ENCODE assay signal across 1 cellular context in the genomic region with DNA sequence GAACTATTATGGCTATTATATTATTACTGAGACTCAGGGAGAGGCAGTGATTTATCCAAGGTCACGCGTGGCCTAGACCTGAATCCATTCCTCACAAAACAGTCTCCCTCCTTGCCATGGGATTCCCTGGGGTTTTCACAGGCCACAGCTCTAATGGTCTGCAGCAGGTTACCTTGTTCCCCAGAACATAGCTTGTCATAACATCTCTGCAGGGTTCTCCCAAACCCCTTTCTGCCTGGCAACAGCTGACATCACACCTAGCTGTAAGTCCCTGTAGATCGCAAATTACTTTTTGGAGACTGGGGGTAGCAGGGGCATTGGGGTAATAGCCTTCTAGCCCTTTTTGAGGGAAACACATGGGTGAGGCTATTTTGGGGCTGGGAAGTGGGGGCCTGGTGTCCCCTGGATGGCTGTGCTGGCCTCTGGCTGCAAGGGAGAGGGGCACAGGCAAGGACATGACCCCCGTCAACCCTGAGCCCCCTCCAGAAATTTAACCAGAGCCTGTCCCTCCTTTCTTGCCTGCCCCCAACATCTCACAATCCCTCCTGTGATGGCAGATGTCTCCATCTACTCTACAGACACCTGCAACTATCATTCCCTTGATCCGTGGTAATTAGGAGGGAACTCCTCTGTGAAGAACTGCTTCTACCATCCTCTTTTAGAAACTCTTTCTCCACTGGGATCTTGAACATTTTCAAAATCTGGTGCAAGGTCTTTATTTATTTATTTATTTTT.
A peak's percentile ranks its signal among the peaks of the same experiment; 100 is the strongest.
TF ChIP-seq lines count a peak whose summit lies in the region.

No MANE protein-coding gene starts in this region.

TF ChIP-seq in HepG2, 621 proteins besides CTCF, POLR2A, EP300 and RAD21:
- no peak for TF ChIP-seq ZKSCAN8 (CRISPR knock-in tag; IDR thresholded peaks at IDR 0.05; ENCODE audit: borderline replicate concordance)
- TF ChIP-seq CREM (IDR thresholded peaks at IDR 0.05), result peak; percentile 45; the same call in 1 of the 2 replicates
- TF ChIP-seq CREM (CRISPR knock-in tag; IDR thresholded peaks at IDR 0.05), result no peak
- TF ChIP-seq CBX5 (CRISPR knock-in tag; IDR thresholded peaks at IDR 0.05; ENCODE audit: borderline replicate concordance), result no peak
- peak; percentile 99 for TF ChIP-seq RFXAP (CRISPR knock-in tag; IDR thresholded peaks at IDR 0.05; ENCODE audit: borderline replicate concordance)
- TF ChIP-seq ARID2 (CRISPR knock-in tag; IDR thresholded peaks at IDR 0.05; ENCODE audit: borderline replicate concordance), result no peak
- TF ChIP-seq ZNF605 (CRISPR knock-in tag; IDR thresholded peaks at IDR 0.05), result 0 out of 2 replicates have a peak, but pooled peaks have one; percentile 30
- TF ChIP-seq, protein P1, sequence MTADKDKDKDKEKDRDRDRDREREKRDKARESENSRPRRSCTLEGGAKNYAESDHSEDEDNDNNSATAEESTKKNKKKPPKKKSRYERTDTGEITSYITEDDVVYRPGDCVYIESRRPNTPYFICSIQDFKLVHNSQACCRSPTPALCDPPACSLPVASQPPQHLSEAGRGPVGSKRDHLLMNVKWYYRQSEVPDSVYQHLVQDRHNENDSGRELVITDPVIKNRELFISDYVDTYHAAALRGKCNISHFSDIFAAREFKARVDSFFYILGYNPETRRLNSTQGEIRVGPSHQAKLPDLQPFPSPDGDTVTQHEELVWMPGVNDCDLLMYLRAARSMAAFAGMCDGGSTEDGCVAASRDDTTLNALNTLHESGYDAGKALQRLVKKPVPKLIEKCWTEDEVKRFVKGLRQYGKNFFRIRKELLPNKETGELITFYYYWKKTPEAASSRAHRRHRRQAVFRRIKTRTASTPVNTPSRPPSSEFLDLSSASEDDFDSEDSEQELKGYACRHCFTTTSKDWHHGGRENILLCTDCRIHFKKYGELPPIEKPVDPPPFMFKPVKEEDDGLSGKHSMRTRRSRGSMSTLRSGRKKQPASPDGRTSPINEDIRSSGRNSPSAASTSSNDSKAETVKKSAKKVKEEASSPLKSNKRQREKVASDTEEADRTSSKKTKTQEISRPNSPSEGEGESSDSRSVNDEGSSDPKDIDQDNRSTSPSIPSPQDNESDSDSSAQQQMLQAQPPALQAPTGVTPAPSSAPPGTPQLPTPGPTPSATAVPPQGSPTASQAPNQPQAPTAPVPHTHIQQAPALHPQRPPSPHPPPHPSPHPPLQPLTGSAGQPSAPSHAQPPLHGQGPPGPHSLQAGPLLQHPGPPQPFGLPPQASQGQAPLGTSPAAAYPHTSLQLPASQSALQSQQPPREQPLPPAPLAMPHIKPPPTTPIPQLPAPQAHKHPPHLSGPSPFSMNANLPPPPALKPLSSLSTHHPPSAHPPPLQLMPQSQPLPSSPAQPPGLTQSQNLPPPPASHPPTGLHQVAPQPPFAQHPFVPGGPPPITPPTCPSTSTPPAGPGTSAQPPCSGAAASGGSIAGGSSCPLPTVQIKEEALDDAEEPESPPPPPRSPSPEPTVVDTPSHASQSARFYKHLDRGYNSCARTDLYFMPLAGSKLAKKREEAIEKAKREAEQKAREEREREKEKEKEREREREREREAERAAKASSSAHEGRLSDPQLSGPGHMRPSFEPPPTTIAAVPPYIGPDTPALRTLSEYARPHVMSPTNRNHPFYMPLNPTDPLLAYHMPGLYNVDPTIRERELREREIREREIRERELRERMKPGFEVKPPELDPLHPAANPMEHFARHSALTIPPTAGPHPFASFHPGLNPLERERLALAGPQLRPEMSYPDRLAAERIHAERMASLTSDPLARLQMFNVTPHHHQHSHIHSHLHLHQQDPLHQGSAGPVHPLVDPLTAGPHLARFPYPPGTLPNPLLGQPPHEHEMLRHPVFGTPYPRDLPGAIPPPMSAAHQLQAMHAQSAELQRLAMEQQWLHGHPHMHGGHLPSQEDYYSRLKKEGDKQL (CRISPR knock-in tag; IDR thresholded peaks at IDR 0.05; ENCODE audit: low read depth), result no peak
- no peak for TF ChIP-seq ZNF292 (CRISPR knock-in tag; IDR thresholded peaks at IDR 0.05; ENCODE audit: borderline replicate concordance, low read depth)
- no peak for TF ChIP-seq MXI1 (IDR thresholded peaks at IDR 0.05; ENCODE audit: borderline replicate concordance, low read depth, low read length)
- TF ChIP-seq RFX5 (IDR thresholded peaks at IDR 0.05; ENCODE audit: low read depth, low read length), result peak; percentile 99
- peak; percentile 99 for TF ChIP-seq RFXANK (CRISPR knock-in tag; IDR thresholded peaks at IDR 0.05)
- TF ChIP-seq CREB1 (IDR thresholded peaks at IDR 0.05), result peak; percentile 9; the same call in 1 of the 2 replicates
- peak; percentile 78 for TF ChIP-seq CREB1 (CRISPR knock-in tag; IDR thresholded peaks at IDR 0.05)
